In genomic region chr11:66143264-66143566, GRCh38 we compare ENCODE assay signal across 1 cellular context.
TF ChIP-seq lines count a peak whose summit lies in the region.

No MANE protein-coding gene starts in this region.

TF ChIP-seq in SK-N-SH, 30 proteins besides CTCF, POLR2A, EP300 and RAD21 (continued from another document):
- TF ChIP-seq USF1 (IDR thresholded peaks at IDR 0.05; ENCODE audit: borderline replicate concordance, low read depth) (no peak), GATA2 (CRISPR knock-in tag; IDR thresholded peaks at IDR 0.05) (no peak), FOSL2 (IDR thresholded peaks at IDR 0.05; ENCODE audit: borderline replicate concordance, low read depth) (no peak), FOXM1 (IDR thresholded peaks at IDR 0.05; ENCODE audit: low read depth) (no peak), SIN3A (IDR thresholded peaks at IDR 0.05; ENCODE audit: borderline replicate concordance, low read depth, low read length) (no peak), RCOR1 (IDR thresholded peaks at IDR 0.05; ENCODE audit: low read length) (no peak), TEAD4 (IDR thresholded peaks at IDR 0.05; ENCODE audit: borderline replicate concordance, insufficient read depth) (no peak), YY1 (IDR thresholded peaks at IDR 0.05; ENCODE audit: low read depth) (no peak)
- TF ChIP-seq, protein P1, sequence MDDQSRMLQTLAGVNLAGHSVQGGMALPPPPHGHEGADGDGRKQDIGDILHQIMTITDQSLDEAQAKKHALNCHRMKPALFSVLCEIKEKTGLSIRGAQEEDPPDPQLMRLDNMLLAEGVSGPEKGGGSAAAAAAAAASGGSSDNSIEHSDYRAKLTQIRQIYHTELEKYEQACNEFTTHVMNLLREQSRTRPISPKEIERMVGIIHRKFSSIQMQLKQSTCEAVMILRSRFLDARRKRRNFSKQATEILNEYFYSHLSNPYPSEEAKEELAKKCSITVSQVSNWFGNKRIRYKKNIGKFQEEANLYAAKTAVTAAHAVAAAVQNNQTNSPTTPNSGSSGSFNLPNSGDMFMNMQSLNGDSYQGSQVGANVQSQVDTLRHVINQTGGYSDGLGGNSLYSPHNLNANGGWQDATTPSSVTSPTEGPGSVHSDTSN (IDR thresholded peaks at IDR 0.05): no peak
